Comparison of ENCODE assay signal across 1 cellular context in genomic region chr6:28141500-28142329, GRCh38.
TF ChIP-seq lines count a peak whose summit lies in the region.

Gene ZKSCAN8 (plus strand): TSS chr6:28141883. CDS start chr6:28148408, 6,525 bp downstream.

TF ChIP-seq in WTC11, 78 proteins besides CTCF, POLR2A, EP300 and RAD21 (continued from another document):
- TF ChIP-seq E2F5 (CRISPR knock-in tag; IDR thresholded peaks at IDR 0.05) (peak; percentile 72), ZNF425 (CRISPR knock-in tag; conservative IDR thresholded peaks at IDR 0.05) (no peak), ZBTB43 (CRISPR knock-in tag; IDR thresholded peaks at IDR 0.05) (peak; percentile 76; the same call in 1 of the 2 replicates), ARID4B (CRISPR knock-in tag; IDR thresholded peaks at IDR 0.05; ENCODE audit: borderline replicate concordance) (peak; percentile 81; the same call in 1 of the 2 replicates), FOXP1 (CRISPR knock-in tag; IDR thresholded peaks at IDR 0.05; ENCODE audit: borderline replicate concordance) (peak; percentile 87), NFE2L1 (CRISPR knock-in tag; IDR thresholded peaks at IDR 0.05) (peak; percentile 83)
